In the genomic region with DNA sequence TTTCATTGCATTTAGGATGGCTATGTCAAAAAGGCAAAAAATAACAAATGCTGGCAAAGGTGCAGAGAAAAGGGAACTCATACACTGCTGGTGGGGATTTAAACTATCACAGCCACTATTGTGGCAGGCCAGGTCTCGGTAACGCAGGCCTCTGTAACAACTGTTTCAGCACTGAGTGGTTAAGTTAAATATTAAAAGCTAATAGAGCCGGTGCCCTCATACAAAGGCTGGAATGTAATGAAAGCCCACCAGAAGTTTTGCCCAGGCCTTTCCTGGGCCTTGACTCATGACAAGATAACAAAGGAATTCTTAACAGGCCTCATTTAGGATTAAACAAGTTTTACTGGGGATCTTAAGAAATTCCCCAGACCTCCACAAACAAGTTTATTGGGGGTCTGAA, we compare ENCODE assay signal across 1 cellular context.
TF ChIP-seq lines count a peak whose summit lies in the region.

No MANE protein-coding gene starts in this region.

TF ChIP-seq in HepG2, 621 proteins besides CTCF, POLR2A, EP300 and RAD21 (continued from another document and continues in another):
- TF ChIP-seq, protein P1, sequence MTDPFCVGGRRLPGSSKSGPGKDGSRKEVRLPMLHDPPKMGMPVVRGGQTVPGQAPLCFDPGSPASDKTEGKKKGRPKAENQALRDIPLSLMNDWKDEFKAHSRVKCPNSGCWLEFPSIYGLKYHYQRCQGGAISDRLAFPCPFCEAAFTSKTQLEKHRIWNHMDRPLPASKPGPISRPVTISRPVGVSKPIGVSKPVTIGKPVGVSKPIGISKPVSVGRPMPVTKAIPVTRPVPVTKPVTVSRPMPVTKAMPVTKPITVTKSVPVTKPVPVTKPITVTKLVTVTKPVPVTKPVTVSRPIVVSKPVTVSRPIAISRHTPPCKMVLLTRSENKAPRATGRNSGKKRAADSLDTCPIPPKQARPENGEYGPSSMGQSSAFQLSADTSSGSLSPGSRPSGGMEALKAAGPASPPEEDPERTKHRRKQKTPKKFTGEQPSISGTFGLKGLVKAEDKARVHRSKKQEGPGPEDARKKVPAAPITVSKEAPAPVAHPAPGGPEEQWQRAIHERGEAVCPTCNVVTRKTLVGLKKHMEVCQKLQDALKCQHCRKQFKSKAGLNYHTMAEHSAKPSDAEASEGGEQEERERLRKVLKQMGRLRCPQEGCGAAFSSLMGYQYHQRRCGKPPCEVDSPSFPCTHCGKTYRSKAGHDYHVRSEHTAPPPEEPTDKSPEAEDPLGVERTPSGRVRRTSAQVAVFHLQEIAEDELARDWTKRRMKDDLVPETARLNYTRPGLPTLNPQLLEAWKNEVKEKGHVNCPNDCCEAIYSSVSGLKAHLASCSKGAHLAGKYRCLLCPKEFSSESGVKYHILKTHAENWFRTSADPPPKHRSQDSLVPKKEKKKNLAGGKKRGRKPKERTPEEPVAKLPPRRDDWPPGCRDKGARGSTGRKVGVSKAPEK (CRISPR knock-in tag; IDR thresholded peaks at IDR 0.05; ENCODE audit: borderline replicate concordance): no peak
- TF ChIP-seq ZKSCAN5 (CRISPR knock-in tag; IDR thresholded peaks at IDR 0.05) (no peak), ZFP36 (IDR thresholded peaks at IDR 0.05; ENCODE audit: borderline replicate concordance, low read depth, low read length, partially characterized antibody) (no peak), FOXA1 (IDR thresholded peaks at IDR 0.05) (no peak), FOXA1 (CRISPR knock-in tag; IDR thresholded peaks at IDR 0.05) (peak; percentile 19; the same call in 1 of the 2 replicates), MLLT10 (CRISPR knock-in tag; IDR thresholded peaks at IDR 0.05) (no peak), JUN (CRISPR knock-in tag; IDR thresholded peaks at IDR 0.05) (no peak), ZZZ3 (CRISPR knock-in tag; IDR thresholded peaks at IDR 0.05; ENCODE audit: borderline replicate concordance) (no peak), ATRX (CRISPR knock-in tag; IDR thresholded peaks at IDR 0.05; ENCODE audit: borderline replicate concordance) (no peak), SPEN (CRISPR knock-in tag; IDR thresholded peaks at IDR 0.05; ENCODE audit: low read depth) (no peak), ZBTB49 (CRISPR knock-in tag; IDR thresholded peaks at IDR 0.05; ENCODE audit: borderline replicate concordance) (no peak), ZFY (CRISPR knock-in tag; IDR thresholded peaks at IDR 0.05) (peak; percentile 62), ZNF776 (CRISPR knock-in tag; IDR thresholded peaks at IDR 0.05) (no peak), TEAD3 (CRISPR knock-in tag; optimal IDR thresholded peaks at IDR 0.05; ENCODE audit: borderline replicate concordance) (peak; percentile 91), ZNF17 (CRISPR knock-in tag; IDR thresholded peaks at IDR 0.05) (no peak), RAD51 (IDR thresholded peaks at IDR 0.05; ENCODE audit: borderline replicate concordance) (no peak), ZSCAN30 (CRISPR knock-in tag; IDR thresholded peaks at IDR 0.05) (no peak), IRX3 (CRISPR knock-in tag; IDR thresholded peaks at IDR 0.05; ENCODE audit: borderline replicate concordance, low read depth) (no peak), SRF (IDR thresholded peaks at IDR 0.05; ENCODE audit: low read depth, low read length) (no peak), TRAFD1 (CRISPR knock-in tag; IDR thresholded peaks at IDR 0.05; ENCODE audit: borderline replicate concordance) (no peak), MIXL1 (CRISPR knock-in tag; IDR thresholded peaks at IDR 0.05) (no peak), ZNF180 (CRISPR knock-in tag; IDR thresholded peaks at IDR 0.05; ENCODE audit: borderline replicate concordance, low read depth) (no peak), DMAP1 (CRISPR knock-in tag; IDR thresholded peaks at IDR 0.05) (no peak), SSRP1 (CRISPR knock-in tag; IDR thresholded peaks at IDR 0.05) (no peak), CHD2 (IDR thresholded peaks at IDR 0.05; ENCODE audit: low read depth, low read length) (no peak), ELF1 (CRISPR knock-in tag; IDR thresholded peaks at IDR 0.05) (no peak), ZBTB8A (CRISPR knock-in tag; IDR thresholded peaks at IDR 0.05; ENCODE audit: borderline replicate concordance, low read depth) (no peak), ZMAT3 (CRISPR knock-in tag; conservative IDR thresholded peaks at IDR 0.05) (no peak), PAX8 (CRISPR knock-in tag; IDR thresholded peaks at IDR 0.05; ENCODE audit: borderline replicate concordance) (no peak), ZFP91 (CRISPR knock-in tag; IDR thresholded peaks at IDR 0.05; ENCODE audit: borderline replicate concordance) (no peak), ZNF224 (CRISPR knock-in tag; IDR thresholded peaks at IDR 0.05) (no peak), ZNF430 (CRISPR knock-in tag; IDR thresholded peaks at IDR 0.05) (no peak), ZNF33A (CRISPR knock-in tag; IDR thresholded peaks at IDR 0.05; ENCODE audit: borderline replicate concordance) (no peak), SP140L (CRISPR knock-in tag; IDR thresholded peaks at IDR 0.05; ENCODE audit: borderline replicate concordance) (no peak), HNRNPK (IDR thresholded peaks at IDR 0.05; ENCODE audit: low read depth, low read length, poor library complexity, severe bottlenecking) (no peak), NFAT5 (CRISPR knock-in tag; IDR thresholded peaks at IDR 0.05) (no peak), KDM2A (CRISPR knock-in tag; IDR thresholded peaks at IDR 0.05; ENCODE audit: borderline replicate concordance, low read depth) (no peak), ZNF556 (CRISPR knock-in tag; IDR thresholded peaks at IDR 0.05; ENCODE audit: borderline replicate concordance) (no peak), GTF3A (CRISPR knock-in tag; conservative IDR thresholded peaks at IDR 0.05) (no peak), ZBTB21 (CRISPR knock-in tag; IDR thresholded peaks at IDR 0.05) (no peak)
- TF ChIP-seq, protein P2, sequence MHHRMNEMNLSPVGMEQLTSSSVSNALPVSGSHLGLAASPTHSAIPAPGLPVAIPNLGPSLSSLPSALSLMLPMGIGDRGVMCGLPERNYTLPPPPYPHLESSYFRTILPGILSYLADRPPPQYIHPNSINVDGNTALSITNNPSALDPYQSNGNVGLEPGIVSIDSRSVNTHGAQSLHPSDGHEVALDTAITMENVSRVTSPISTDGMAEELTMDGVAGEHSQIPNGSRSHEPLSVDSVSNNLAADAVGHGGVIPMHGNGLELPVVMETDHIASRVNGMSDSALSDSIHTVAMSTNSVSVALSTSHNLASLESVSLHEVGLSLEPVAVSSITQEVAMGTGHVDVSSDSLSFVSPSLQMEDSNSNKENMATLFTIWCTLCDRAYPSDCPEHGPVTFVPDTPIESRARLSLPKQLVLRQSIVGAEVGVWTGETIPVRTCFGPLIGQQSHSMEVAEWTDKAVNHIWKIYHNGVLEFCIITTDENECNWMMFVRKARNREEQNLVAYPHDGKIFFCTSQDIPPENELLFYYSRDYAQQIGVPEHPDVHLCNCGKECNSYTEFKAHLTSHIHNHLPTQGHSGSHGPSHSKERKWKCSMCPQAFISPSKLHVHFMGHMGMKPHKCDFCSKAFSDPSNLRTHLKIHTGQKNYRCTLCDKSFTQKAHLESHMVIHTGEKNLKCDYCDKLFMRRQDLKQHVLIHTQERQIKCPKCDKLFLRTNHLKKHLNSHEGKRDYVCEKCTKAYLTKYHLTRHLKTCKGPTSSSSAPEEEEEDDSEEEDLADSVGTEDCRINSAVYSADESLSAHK (CRISPR knock-in tag; IDR thresholded peaks at IDR 0.05; ENCODE audit: borderline replicate concordance): no peak
- TF ChIP-seq, protein P3, sequence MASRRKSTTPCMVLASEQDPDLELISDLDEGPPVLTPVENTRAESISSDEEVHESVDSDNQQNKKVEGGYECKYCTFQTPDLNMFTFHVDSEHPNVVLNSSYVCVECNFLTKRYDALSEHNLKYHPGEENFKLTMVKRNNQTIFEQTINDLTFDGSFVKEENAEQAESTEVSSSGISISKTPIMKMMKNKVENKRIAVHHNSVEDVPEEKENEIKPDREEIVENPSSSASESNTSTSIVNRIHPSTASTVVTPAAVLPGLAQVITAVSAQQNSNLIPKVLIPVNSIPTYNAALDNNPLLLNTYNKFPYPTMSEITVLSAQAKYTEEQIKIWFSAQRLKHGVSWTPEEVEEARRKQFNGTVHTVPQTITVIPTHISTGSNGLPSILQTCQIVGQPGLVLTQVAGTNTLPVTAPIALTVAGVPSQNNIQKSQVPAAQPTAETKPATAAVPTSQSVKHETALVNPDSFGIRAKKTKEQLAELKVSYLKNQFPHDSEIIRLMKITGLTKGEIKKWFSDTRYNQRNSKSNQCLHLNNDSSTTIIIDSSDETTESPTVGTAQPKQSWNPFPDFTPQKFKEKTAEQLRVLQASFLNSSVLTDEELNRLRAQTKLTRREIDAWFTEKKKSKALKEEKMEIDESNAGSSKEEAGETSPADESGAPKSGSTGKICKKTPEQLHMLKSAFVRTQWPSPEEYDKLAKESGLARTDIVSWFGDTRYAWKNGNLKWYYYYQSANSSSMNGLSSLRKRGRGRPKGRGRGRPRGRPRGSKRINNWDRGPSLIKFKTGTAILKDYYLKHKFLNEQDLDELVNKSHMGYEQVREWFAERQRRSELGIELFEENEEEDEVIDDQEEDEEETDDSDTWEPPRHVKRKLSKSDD (CRISPR knock-in tag; IDR thresholded peaks at IDR 0.05; ENCODE audit: low read depth): no peak
